14 cellular contexts compared by ENCODE assay signal in genomic region chr2:74031203-74031602, GRCh38. TPM values are rescaled to one million over a fixed set of nuclear protein-coding genes. Genes with fewer than 3 reads are reported as not detected.
DNase-seq lines count a peak whose midpoint lies in the region; ATAC-seq and TF ChIP-seq lines count a peak whose summit lies in the region.
"Had no signal": no experiment of that assay in that cellular context is flagged by ENCODE, and none has a peak within 500 bp of the region (broad histone marks: within the 10 kb centered on the region; RNA-seq: fewer than 3 reads in every experiment).

No MANE protein-coding gene starts in this region.

- peak overlapping the region; percentile 67; the same call in 1 of the 2 replicates for H3K4me3 ChIP-seq in DOHH2 (ENCODE audit: low read length)
- H3K4me3 ChIP-seq: coronary artery, prostate gland, suprapubic skin had no signal

- H3K27me3 Mint-ChIP-seq in WTC11 (ENCODE audit: low read depth) (no peaks in the 10 kb centered on the region), natural killer cell (ENCODE audit: low read depth in 2 of 2) (no peaks in the 10 kb centered on the region)

- H3K4me2 ChIP-seq in DOHH2 (ENCODE audit: low read length) = peak overlapping the region; percentile 86

- TF ChIP-seq CTCF in DOHH2 (IDR thresholded peaks at IDR 0.05; ENCODE audit: low read depth, low read length, poor library complexity, severe bottlenecking) (no peak), WTC11 (IDR thresholded peaks at IDR 0.05) (no peak), natural killer cell (IDR thresholded peaks at IDR 0.05) (no peak)

- H3K4me1 ChIP-seq in DOHH2 (ENCODE audit: control insufficient read depth, low read length) = peaks cover 52% of the 10 kb centered on the region

- H3K27me3 ChIP-seq in DOHH2 (ENCODE audit: control insufficient read depth, low read length) = no peaks in the 10 kb centered on the region
- H3K27me3 ChIP-seq: suprapubic skin had no signal

- H3K4me3 Mint-ChIP-seq in WTC11 (peak overlapping the region; percentile 5; the same call in 1 of the 2 replicates), natural killer cell (peak overlapping the region; percentile 69)

- intact Hi-C loops in natural killer cell (cut with micrococcal nuclease) (no loop called here), sciatic nerve (cut with DNase I) (no loop called here)

- peaks cover 93% of the 10 kb centered on the region for H3K79me2 ChIP-seq in DOHH2 (ENCODE audit: control insufficient read depth, low read length)

- H3F3A ChIP-seq in DOHH2 (ENCODE audit: control insufficient read depth, insufficient read depth) = peaks cover 10% of the 10 kb centered on the region

- POLR2A ChIA-PET in WTC11 (lab: Charles Lee) = no interaction called here

- H3K36me3 Mint-ChIP-seq in WTC11 (peaks cover 17% of the 10 kb centered on the region), natural killer cell (no peaks in the 10 kb centered on the region)

- H3K4me1 Mint-ChIP-seq in WTC11 (peaks cover 51% of the 10 kb centered on the region), natural killer cell (peaks cover 79 to 80% of the 10 kb centered on the region in 2 donors)

- H3K27ac Mint-ChIP-seq in WTC11 = peak overlapping the region; percentile 72
- peak overlapping the region; percentile 96 to 98 for H3K27ac Mint-ChIP-seq in natural killer cell

- H4K20me1 ChIP-seq in DOHH2 (ENCODE audit: control insufficient read depth, insufficient read depth, low read depth, low read length) = peaks cover 8% of the 10 kb centered on the region; the same call in 1 of the 2 replicates

- H3K27ac ChIP-seq in DOHH2 (ENCODE audit: low read depth, low read length) = peak overlapping the region; percentile 68
- peak overlapping the region; percentile 61 for H3K27ac ChIP-seq in KOPT-K1 (ENCODE audit: low read depth, low read length, poor library complexity, severe bottlenecking)
- H3K27ac ChIP-seq: coronary artery, prostate gland, suprapubic skin had no signal

- no peaks in the 10 kb centered on the region for H3K9me2 ChIP-seq in DOHH2 (replicated peaks; ENCODE audit: control insufficient read depth, low read length)

- ATAC-seq in WTC11 (no peak), natural killer cell (no peak), sciatic nerve (no peak), HG02763 (IDR thresholded peaks at IDR 0.05; ENCODE audit: unreplicated experiment) (no peak), GM18519 (IDR thresholded peaks at IDR 0.05; ENCODE audit: low FRiP score, unreplicated experiment) (no peak)

- DNase-seq in WTC11 (ENCODE audit: low spot score) = no peak
- DNase-seq in natural killer cell = no peak
- DNase-seq in sciatic nerve (ENCODE audit: low spot score) = no peak
- DNase-seq: activated CD4-positive, CD25-positive, alpha-beta regulatory T cell; activated gamma-delta T cell treated with Interleukin-2 at 50 U/mL for 16 hours; DMS 273 treated with DMSO at 0.1 percent for 48 hours; mesendoderm had no signal

- H3K9me3 Mint-ChIP-seq in WTC11 (peaks cover 14% of the 10 kb centered on the region), natural killer cell (no peaks in the 10 kb centered on the region)

- H3K9me3 ChIP-seq in DOHH2 (ENCODE audit: control insufficient read depth, insufficient read depth, low read length) = no peaks in the 10 kb centered on the region
- H3K9me3 ChIP-seq in KOPT-K1 (ENCODE audit: insufficient read depth, low read length, poor library complexity, severe bottlenecking) = peaks cover 13% of the 10 kb centered on the region
- H3K9me3 ChIP-seq: prostate gland, suprapubic skin had no signal

- H3K36me3 ChIP-seq in DOHH2 (ENCODE audit: control insufficient read depth, low read length) (peaks cover 2% of the 10 kb centered on the region; the same call in 1 of the 2 replicates), KOPT-K1 (ENCODE audit: insufficient read depth, low read length) (peaks cover 4% of the 10 kb centered on the region; the same call in 1 of the 2 replicates)
- H3K36me3 ChIP-seq: prostate gland, suprapubic skin had no signal

- CTCF ChIA-PET in WTC11 (lab: Charles Lee) = interaction anchor here (1.3 to 2.0 kb wide), 3 partner anchors 12 to 123 kb away, joined by 3 to 8 read pairs (median 3); no protein-coding TSS in a partner anchor

TF ChIP-seq in WTC11, 78 proteins besides CTCF, POLR2A, EP300 and RAD21 (continues in another document):
- TF ChIP-seq GABPB1 (CRISPR knock-in tag; IDR thresholded peaks at IDR 0.05) (no peak), IRF1 (CRISPR knock-in tag; IDR thresholded peaks at IDR 0.05) (no peak), IRF2 (CRISPR knock-in tag; IDR thresholded peaks at IDR 0.05; ENCODE audit: borderline replicate concordance, low read depth) (no peak), RORB (CRISPR knock-in tag; IDR thresholded peaks at IDR 0.05) (no peak), FOXK1 (CRISPR knock-in tag; IDR thresholded peaks at IDR 0.05) (no peak), HMGXB4 (CRISPR knock-in tag; IDR thresholded peaks at IDR 0.05) (no peak), OVOL2 (CRISPR knock-in tag; IDR thresholded peaks at IDR 0.05; ENCODE audit: borderline replicate concordance) (no peak), NFYB (CRISPR knock-in tag; conservative IDR thresholded peaks at IDR 0.05; ENCODE audit: low read depth) (no peak), TEAD1 (CRISPR knock-in tag; IDR thresholded peaks at IDR 0.05) (no peak), FOXP1 (CRISPR knock-in tag; IDR thresholded peaks at IDR 0.05; ENCODE audit: borderline replicate concordance) (no peak), TCF7 (CRISPR knock-in tag; IDR thresholded peaks at IDR 0.05; ENCODE audit: low read depth) (no peak)
- TF ChIP-seq, protein P1, sequence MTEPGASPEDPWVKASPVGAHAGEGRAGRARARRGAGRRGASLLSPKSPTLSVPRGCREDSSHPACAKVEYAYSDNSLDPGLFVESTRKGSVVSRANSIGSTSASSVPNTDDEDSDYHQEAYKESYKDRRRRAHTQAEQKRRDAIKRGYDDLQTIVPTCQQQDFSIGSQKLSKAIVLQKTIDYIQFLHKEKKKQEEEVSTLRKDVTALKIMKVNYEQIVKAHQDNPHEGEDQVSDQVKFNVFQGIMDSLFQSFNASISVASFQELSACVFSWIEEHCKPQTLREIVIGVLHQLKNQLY (CRISPR knock-in tag; IDR thresholded peaks at IDR 0.05) = no peak
- TF ChIP-seq, protein P2, sequence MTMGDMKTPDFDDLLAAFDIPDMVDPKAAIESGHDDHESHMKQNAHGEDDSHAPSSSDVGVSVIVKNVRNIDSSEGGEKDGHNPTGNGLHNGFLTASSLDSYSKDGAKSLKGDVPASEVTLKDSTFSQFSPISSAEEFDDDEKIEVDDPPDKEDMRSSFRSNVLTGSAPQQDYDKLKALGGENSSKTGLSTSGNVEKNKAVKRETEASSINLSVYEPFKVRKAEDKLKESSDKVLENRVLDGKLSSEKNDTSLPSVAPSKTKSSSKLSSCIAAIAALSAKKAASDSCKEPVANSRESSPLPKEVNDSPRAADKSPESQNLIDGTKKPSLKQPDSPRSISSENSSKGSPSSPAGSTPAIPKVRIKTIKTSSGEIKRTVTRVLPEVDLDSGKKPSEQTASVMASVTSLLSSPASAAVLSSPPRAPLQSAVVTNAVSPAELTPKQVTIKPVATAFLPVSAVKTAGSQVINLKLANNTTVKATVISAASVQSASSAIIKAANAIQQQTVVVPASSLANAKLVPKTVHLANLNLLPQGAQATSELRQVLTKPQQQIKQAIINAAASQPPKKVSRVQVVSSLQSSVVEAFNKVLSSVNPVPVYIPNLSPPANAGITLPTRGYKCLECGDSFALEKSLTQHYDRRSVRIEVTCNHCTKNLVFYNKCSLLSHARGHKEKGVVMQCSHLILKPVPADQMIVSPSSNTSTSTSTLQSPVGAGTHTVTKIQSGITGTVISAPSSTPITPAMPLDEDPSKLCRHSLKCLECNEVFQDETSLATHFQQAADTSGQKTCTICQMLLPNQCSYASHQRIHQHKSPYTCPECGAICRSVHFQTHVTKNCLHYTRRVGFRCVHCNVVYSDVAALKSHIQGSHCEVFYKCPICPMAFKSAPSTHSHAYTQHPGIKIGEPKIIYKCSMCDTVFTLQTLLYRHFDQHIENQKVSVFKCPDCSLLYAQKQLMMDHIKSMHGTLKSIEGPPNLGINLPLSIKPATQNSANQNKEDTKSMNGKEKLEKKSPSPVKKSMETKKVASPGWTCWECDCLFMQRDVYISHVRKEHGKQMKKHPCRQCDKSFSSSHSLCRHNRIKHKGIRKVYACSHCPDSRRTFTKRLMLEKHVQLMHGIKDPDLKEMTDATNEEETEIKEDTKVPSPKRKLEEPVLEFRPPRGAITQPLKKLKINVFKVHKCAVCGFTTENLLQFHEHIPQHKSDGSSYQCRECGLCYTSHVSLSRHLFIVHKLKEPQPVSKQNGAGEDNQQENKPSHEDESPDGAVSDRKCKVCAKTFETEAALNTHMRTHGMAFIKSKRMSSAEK (CRISPR knock-in tag; IDR thresholded peaks at IDR 0.05; ENCODE audit: borderline replicate concordance) = no peak
- TF ChIP-seq, protein P3, sequence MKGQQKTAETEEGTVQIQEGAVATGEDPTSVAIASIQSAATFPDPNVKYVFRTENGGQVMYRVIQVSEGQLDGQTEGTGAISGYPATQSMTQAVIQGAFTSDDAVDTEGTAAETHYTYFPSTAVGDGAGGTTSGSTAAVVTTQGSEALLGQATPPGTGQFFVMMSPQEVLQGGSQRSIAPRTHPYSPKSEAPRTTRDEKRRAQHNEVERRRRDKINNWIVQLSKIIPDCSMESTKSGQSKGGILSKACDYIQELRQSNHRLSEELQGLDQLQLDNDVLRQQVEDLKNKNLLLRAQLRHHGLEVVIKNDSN (CRISPR knock-in tag; IDR thresholded peaks at IDR 0.05) = no peak

RNA-seq across cellular contexts. Expression of gene TET3, which starts 46.5 kb away (rescaled TPM):
- total RNA-seq in WTC11 (2021) (16.4 to 19.3 TPM (median 18.2 TPM) in 3 replicates), natural killer cell (10 to 100 TPM; 40.0 to 47.9 (median 45.3) TPM), sciatic nerve (12.1 TPM)
